In genomic region chr14:85241022-85241880, GRCh38 we compare ENCODE assay signal across 17 cellular contexts.
DNase-seq lines count a peak whose midpoint lies in the region; FAIRE-seq and TF ChIP-seq lines count a peak whose summit lies in the region.
"Had no signal": no experiment of that assay in that cellular context is flagged by ENCODE, and none has a peak within 500 bp of the region (broad histone marks: within the 10 kb centered on the region; RNA-seq: fewer than 3 reads in every experiment).

No MANE protein-coding gene starts in this region.

- H3K36me3 Mint-ChIP-seq in H9 (ENCODE audit: insufficient read depth in 1 of 3, low read depth in 3 of 3) (no peaks in the 10 kb centered on the region), immature natural killer cell (no peaks in the 10 kb centered on the region)
- H3K36me3 Mint-ChIP-seq: activated naive CD8-positive, alpha-beta T cell treated with anti-CD3 and anti-CD28 coated beads, Interleukin-2, amount 10 ng/mL, durations not matched to agents 7 days and 5 days had no signal

- no peak overlapping the region for H4K91ac ChIP-seq in H9 (ENCODE audit: insufficient read length, low read depth, low read length)

- H3K9me3 Mint-ChIP-seq in H9 (no peaks in the 10 kb centered on the region), immature natural killer cell (peaks cover 0 to under 1% (median 0%) of the 10 kb centered on the region in 6 donors)
- H3K9me3 Mint-ChIP-seq: activated naive CD8-positive, alpha-beta T cell treated with anti-CD3 and anti-CD28 coated beads, Interleukin-2, amount 10 ng/mL, durations not matched to agents 7 days and 5 days had no signal

- no peak overlapping the region for H2BK12ac ChIP-seq in H9 (ENCODE audit: insufficient read length, low read depth, low read length)

- H2AFZ ChIP-seq in H9 (ENCODE audit: low read length) = no peak overlapping the region
- H2AFZ ChIP-seq: GM23248 had no signal

- H3K27ac Mint-ChIP-seq in H9 = no peak overlapping the region
- peak overlapping the region in 4 of 6 donors; percentile 9 to 59 (median 26) for H3K27ac Mint-ChIP-seq in immature natural killer cell
- H3K27ac Mint-ChIP-seq: activated naive CD8-positive, alpha-beta T cell treated with anti-CD3 and anti-CD28 coated beads, Interleukin-2, amount 10 ng/mL, durations not matched to agents 7 days and 5 days had no signal

- DNase-seq in H9 (no peak), SJCRH30 (peak; percentile 86 to 94), immature natural killer cell (no peak), renal cortical epithelial cell (ENCODE audit: low read depth) (peak; percentile 38), NOMO-1 (lab: John Stamatoyannopoulos, UW; ENCODE audit: unreplicated experiment in 2 of 2) (no peak), NCI-H774 (lab: John Stamatoyannopoulos, UW) (no peak), GM19239 (ENCODE audit: insufficient read length, low spot score) (no peak)
- DNase-seq in stimulated activated CD8-positive, alpha-beta memory T cell treated with anti-CD3 and anti-CD28 coated beads, Interleukin-4, amount 100 ng/mL, for 48 hours = no peak
- DNase-seq: activated CD8-positive, alpha-beta memory T cell treated with anti-CD3 and anti-CD28 coated beads, Interleukin-2, amount 50 U/mL, for 4 hours; activated naive CD8-positive, alpha-beta T cell treated with anti-CD3 and anti-CD28 coated beads, Interleukin-2, amount 10 ng/mL, durations not matched to agents 7 days and 5 days; cortex of kidney; GM23248; MM.1S; stimulated activated naive CD4-positive, alpha-beta T cell treated with Interleukin-2 at 50 U/mL for 16 hours had no signal

- no peaks in the 10 kb centered on the region for H3K79me1 ChIP-seq in H9 (ENCODE audit: insufficient read depth, low read depth, low read length, poor library complexity, severe bottlenecking)

- H3K9ac ChIP-seq in H9 (ENCODE audit: extremely low read depth, insufficient read length, low read length) = no peak overlapping the region
- H3K9ac ChIP-seq: BLaER1 treated with 17β-estradiol and CSF1 and Interleukin-3, amounts not matched to agents 10 nM and 100 nM; GM23248 had no signal

- no peak overlapping the region for H3K4me2 ChIP-seq in H9 (ENCODE audit: insufficient read depth, insufficient read length, low read length)
- H3K4me2 ChIP-seq: BLaER1 treated with 17β-estradiol and CSF1 and Interleukin-3, amounts not matched to agents 10 nM and 100 nM had no signal

- H3K23me2 ChIP-seq in H9 (ENCODE audit: insufficient read length, low read depth, low read length, poor library complexity, severe bottlenecking) = no peaks in the 10 kb centered on the region

- H3K4me3 ChIP-seq in SJCRH30 = peak overlapping the region; percentile 38
- H3K4me3 ChIP-seq: BLaER1 treated with 17β-estradiol and CSF1 and Interleukin-3, amounts not matched to agents 10 nM and 100 nM; GM12878; GM23248; vagina had no signal

- no peak for TF ChIP-seq CTCF in H9 (conservative IDR thresholded peaks at IDR 0.05)

- no peak overlapping the region for H4K8ac ChIP-seq in H9 (replicated peaks; ENCODE audit: insufficient read length, low read depth, low read length)

- no peak overlapping the region for H2AK5ac ChIP-seq in H9 (ENCODE audit: insufficient read length, low read length)

- no peaks in the 10 kb centered on the region for H3K4me1 ChIP-seq in H9 (ENCODE audit: insufficient read depth, low read length)
- peaks cover 17% of the 10 kb centered on the region for H3K4me1 ChIP-seq in SJCRH30
- H3K4me1 ChIP-seq: vagina had no signal

- H3K4me3 Mint-ChIP-seq in H9 = no peak overlapping the region
- H3K4me3 Mint-ChIP-seq in immature natural killer cell = no peak overlapping the region
- H3K4me3 Mint-ChIP-seq: activated naive CD8-positive, alpha-beta T cell treated with anti-CD3 and anti-CD28 coated beads, Interleukin-2, amount 10 ng/mL, durations not matched to agents 7 days and 5 days had no signal

- no peaks in the 10 kb centered on the region for H4K20me1 ChIP-seq in H9 (ENCODE audit: control insufficient read depth, insufficient read depth, insufficient read length)
- H4K20me1 ChIP-seq: BLaER1 treated with 17β-estradiol and CSF1 and Interleukin-3, amounts not matched to agents 10 nM and 100 nM had no signal

- H3K56ac ChIP-seq in H9 (ENCODE audit: insufficient read length, low read depth, low read length) = no peak overlapping the region

- no peak overlapping the region for H4K5ac ChIP-seq in H9 (ENCODE audit: insufficient read length, low read depth, low read length)

- no peak overlapping the region for H2BK120ac ChIP-seq in H9 (ENCODE audit: low read depth, low read length, poor library complexity, severe bottlenecking)

- no peak overlapping the region for H3K23ac ChIP-seq in H9 (ENCODE audit: insufficient read length, low read depth, low read length)

- H3K4ac ChIP-seq in H9 (ENCODE audit: low read depth, low read length) = no peak overlapping the region

- H3K27me3 Mint-ChIP-seq in H9 (ENCODE audit: low read depth) (no peaks in the 10 kb centered on the region), immature natural killer cell (ENCODE audit: low read depth in 3 of 3) (peaks cover 0 to 5% (median 2%) of the 10 kb centered on the region in 3 donors)
- H3K27me3 Mint-ChIP-seq: activated naive CD8-positive, alpha-beta T cell treated with anti-CD3 and anti-CD28 coated beads, Interleukin-2, amount 10 ng/mL, durations not matched to agents 7 days and 5 days had no signal

- no peak overlapping the region for H3K18ac ChIP-seq in H9 (ENCODE audit: insufficient read length, low read depth, low read length)

- H3K27me3 ChIP-seq in H9 (ENCODE audit: insufficient read depth, low read length) (no peaks in the 10 kb centered on the region), SJCRH30 (no peaks in the 10 kb centered on the region)
- H3K27me3 ChIP-seq: BLaER1 treated with 17β-estradiol and CSF1 and Interleukin-3, amounts not matched to agents 10 nM and 100 nM; vagina had no signal

- H3K79me2 ChIP-seq in H9 (ENCODE audit: insufficient read depth, low read length) = no peaks in the 10 kb centered on the region

- H2BK15ac ChIP-seq in H9 (ENCODE audit: low read depth, low read length) = no peak overlapping the region

- peak overlapping the region; percentile 40; the same call in 1 of the 2 replicates for H3K14ac ChIP-seq in H9 (ENCODE audit: insufficient read depth, low read length)

- FAIRE-seq in GM19239 (lab: Jason Lieb, UNC) = no peak
- FAIRE-seq: GM12878 had no signal

- H3T11ph ChIP-seq in H9 (ENCODE audit: low read length) = no peak overlapping the region

- no peak overlapping the region for H2BK5ac ChIP-seq in H9 (ENCODE audit: insufficient read length, low read length)

- H3K9me3 ChIP-seq in H9 (ENCODE audit: control insufficient read depth, low read depth, low read length) (no peaks in the 10 kb centered on the region), SJCRH30 (replicated peaks) (no peaks in the 10 kb centered on the region)
- H3K9me3 ChIP-seq: BLaER1 treated with 17β-estradiol and CSF1 and Interleukin-3, amounts not matched to agents 10 nM and 100 nM; vagina had no signal

- WGBS in H9 (ENCODE audit: extremely low coverage, insufficient read length, low lambda C conversion rate) = no CpG with 5 or more reads among the region's 14 CpGs

- no peak overlapping the region for H2BK20ac ChIP-seq in H9 (ENCODE audit: low read depth, low read length, poor library complexity, severe bottlenecking)

- H3K4me1 Mint-ChIP-seq in H9 (peaks cover 17 to 20% of the 10 kb centered on the region in 2 experiments), immature natural killer cell (peaks cover 41 to 53% of the 10 kb centered on the region in 2 donors)
- H3K4me1 Mint-ChIP-seq: activated naive CD8-positive, alpha-beta T cell treated with anti-CD3 and anti-CD28 coated beads, Interleukin-2, amount 10 ng/mL, durations not matched to agents 7 days and 5 days had no signal

- H3K27ac ChIP-seq in H9 (ENCODE audit: insufficient read length, low read depth, low read length) (no peak overlapping the region), SJCRH30 (peak overlapping the region; percentile 53)
- H3K27ac ChIP-seq: BLaER1 treated with 17β-estradiol and CSF1 and Interleukin-3, amounts not matched to agents 10 nM and 100 nM; GM23248; vagina had no signal

- H3K36me3 ChIP-seq in SJCRH30 = no peaks in the 10 kb centered on the region
- H3K36me3 ChIP-seq: BLaER1 treated with 17β-estradiol and CSF1 and Interleukin-3, amounts not matched to agents 10 nM and 100 nM; vagina had no signal

Comparison
In these comparisons a context has a peak if more than half of its experiments do, and no peak if none do; other contexts are left out.
1. DNase-seq: peak in SJCRH30 (2 of 2) and renal cortical epithelial cell (single experiment); none in H9 (single experiment), immature natural killer cell (0 of 3), stimulated activated CD8-positive, alpha-beta memory T cell treated with anti-CD3 and anti-CD28 coated beads, Interleukin-4, amount 100 ng/mL, for 48 hours (single experiment), NOMO-1 (0 of 2), NCI-H774 (single experiment) and GM19239 (single experiment).
2. H3K27ac Mint-ChIP-seq: peak in immature natural killer cell (4 of 6); none in H9 (0 of 3).